In the genomic region with DNA sequence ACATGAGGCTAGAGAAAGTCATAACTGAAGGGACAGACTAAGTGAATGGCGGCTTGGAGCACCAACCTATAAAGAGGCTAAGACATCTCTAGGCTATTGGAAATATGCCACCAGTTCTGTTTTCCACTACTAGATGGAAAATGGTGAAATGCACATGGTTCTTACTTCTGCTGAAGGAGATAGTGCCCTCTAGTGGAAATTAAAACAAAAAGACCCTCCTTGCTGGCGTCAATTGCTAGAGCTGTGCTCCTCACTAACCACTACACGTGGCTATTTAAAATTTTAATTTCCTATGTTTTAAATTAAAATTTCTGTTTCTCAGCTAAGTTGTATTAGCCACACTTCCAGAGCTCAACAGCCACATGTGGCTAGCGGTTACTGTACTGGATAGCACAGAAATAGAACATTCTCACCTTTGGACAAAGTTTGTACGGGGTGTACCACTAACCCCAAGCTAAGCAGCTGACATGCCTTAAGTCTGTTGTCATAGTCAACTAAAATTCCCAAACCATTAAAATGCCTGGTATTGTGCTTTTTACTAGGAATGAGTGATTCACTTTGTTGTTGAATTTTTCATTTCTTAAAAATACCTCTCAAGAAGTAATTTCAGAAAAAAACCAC, we compare ENCODE assay signal across 9 cellular contexts. TPM values are rescaled to one million over a fixed set of nuclear protein-coding genes. Genes with fewer than 3 reads are reported as not detected.
DNase-seq lines count a peak whose midpoint lies in the region; ATAC-seq and TF ChIP-seq lines count a peak whose summit lies in the region.
"Had no signal": no experiment of that assay in that cellular context is flagged by ENCODE, and none has a peak within 500 bp of the region (broad histone marks: within the 10 kb centered on the region; RNA-seq: fewer than 3 reads in every experiment).

No MANE protein-coding gene starts in this region.

- H3K4me3 ChIP-seq in AG10803 (ENCODE audit: low read length) (no peak overlapping the region), GM12865 (ENCODE audit: low read depth, low read length) (no peak overlapping the region), mammary epithelial cell (replicated peaks in 1 of 3; ENCODE audit: insufficient read depth in 1 of 3, low read depth in 2 of 3, low read length in 3 of 3) (no peak overlapping the region), osteoblast (ENCODE audit: insufficient read depth, low read length) (no peak overlapping the region)

- no peak overlapping the region for H3K9ac ChIP-seq in mammary epithelial cell (ENCODE audit: insufficient read depth, low read length)
- H3K9ac ChIP-seq: parathyroid adenoma had no signal

- ATAC-seq in HG03432 (IDR thresholded peaks at IDR 0.05; ENCODE audit: unreplicated experiment) (peak; percentile 69), GM19452 (IDR thresholded peaks at IDR 0.05; ENCODE audit: unreplicated experiment) (no peak)

- H3K9me3 ChIP-seq in mammary epithelial cell (replicated peaks; ENCODE audit: insufficient read depth, low read length) (no peaks in the 10 kb centered on the region), osteoblast (ENCODE audit: low read depth, low read length) (no peaks in the 10 kb centered on the region)

- H4K20me1 ChIP-seq in mammary epithelial cell (ENCODE audit: insufficient read depth, low read length) (no peaks in the 10 kb centered on the region), osteoblast (ENCODE audit: insufficient read depth, low read length) (no peaks in the 10 kb centered on the region)

- H3K79me2 ChIP-seq in mammary epithelial cell (ENCODE audit: insufficient read depth, low read length) (no peaks in the 10 kb centered on the region), osteoblast (ENCODE audit: insufficient read depth, low read length) (no peaks in the 10 kb centered on the region)
- H3K79me2 ChIP-seq: parathyroid adenoma had no signal

- in situ Hi-C loops in mammary epithelial cell (cut with MboI; ENCODE audit: low sequenced_read_pairs in 2 of 2): no loop called here

- H2AFZ ChIP-seq in mammary epithelial cell (ENCODE audit: low read depth, low read length) (no peak overlapping the region), osteoblast (ENCODE audit: low read length) (no peak overlapping the region)
- H2AFZ ChIP-seq: parathyroid adenoma had no signal

- H3K4me2 ChIP-seq in mammary epithelial cell (ENCODE audit: insufficient read depth, low read depth, low read length) (no peak overlapping the region), osteoblast (ENCODE audit: insufficient read depth, low read length) (no peak overlapping the region)

- H3K4me3 Mint-ChIP-seq in T-helper 2 cell treated with Interferon-gamma antibody and Interleukin-4, amounts not matched to agents 5 μg/mL and 100 μg/mL, for 36 hours: no peak overlapping the region

- H3K27ac Mint-ChIP-seq in T-helper 2 cell treated with Interferon-gamma antibody and Interleukin-4, amounts not matched to agents 5 μg/mL and 100 μg/mL, for 36 hours: no peak overlapping the region

- H3K27me3 ChIP-seq in mammary epithelial cell (ENCODE audit: insufficient read depth, low read length) (peaks cover 17% of the 10 kb centered on the region), osteoblast (ENCODE audit: insufficient read depth, low read length) (peaks cover 15% of the 10 kb centered on the region)

- no peaks in the 10 kb centered on the region for H3K4me1 Mint-ChIP-seq in T-helper 2 cell treated with Interferon-gamma antibody and Interleukin-4, amounts not matched to agents 5 μg/mL and 100 μg/mL, for 36 hours (ENCODE audit: low read depth)

- H3K36me3 ChIP-seq in mammary epithelial cell (ENCODE audit: insufficient read depth, low read length) (no peaks in the 10 kb centered on the region), osteoblast (ENCODE audit: insufficient read depth, low read length) (no peaks in the 10 kb centered on the region)

- CTCF ChIA-PET in mammary epithelial cell (lab: Charles Lee; ENCODE audit: low non-redundant PET): interaction anchor here (0.6 to 1.9 kb wide), 4 partner anchors 37 to 662 kb away, joined by 3 to 17 read pairs (median 7); no protein-coding TSS in a partner anchor

- H3K36me3 Mint-ChIP-seq in T-helper 2 cell treated with Interferon-gamma antibody and Interleukin-4, amounts not matched to agents 5 μg/mL and 100 μg/mL, for 36 hours (ENCODE audit: low read depth): no peaks in the 10 kb centered on the region

- intact Hi-C loops in mammary epithelial cell (cut with micrococcal nuclease): loop anchor here (1.0 to 2.0 kb wide), 3 partner anchors 37 to 215 kb away; no protein-coding TSS in a partner anchor

- dilution Hi-C loops in mammary epithelial cell (cut with HindIII; ENCODE audit: low sequenced_read_pairs): no loop called here

- H3K9me3 Mint-ChIP-seq in T-helper 2 cell treated with Interferon-gamma antibody and Interleukin-4, amounts not matched to agents 5 μg/mL and 100 μg/mL, for 36 hours: no peaks in the 10 kb centered on the region

- no peak overlapping the region for H3K27ac ChIP-seq in mammary epithelial cell (ENCODE audit: insufficient read depth, low read depth, low read length)
- H3K27ac ChIP-seq in osteoblast (ENCODE audit: low read depth, low read length): no peak overlapping the region
- H3K27ac ChIP-seq: parathyroid adenoma had no signal

- DNase-seq in AG10803 (ENCODE audit: low read depth) (peak; percentile 48), GM12865 (ENCODE audit: low read depth) (peak; percentile 56), NCI-H69 (lab: John Stamatoyannopoulos, UW) (peak; percentile 67), mammary epithelial cell (peak; percentile 26), osteoblast (ENCODE audit: insufficient read length, low spot score, missing footprints) (no peak)
- DNase-seq in T-helper 2 cell treated with Interferon-gamma antibody and Interleukin-4, amounts not matched to agents 5 μg/mL and 100 μg/mL, for 36 hours (ENCODE audit: low spot score): no peak

- H3K27me3 Mint-ChIP-seq in T-helper 2 cell treated with Interferon-gamma antibody and Interleukin-4, amounts not matched to agents 5 μg/mL and 100 μg/mL, for 36 hours (ENCODE audit: low read depth): peaks cover 45% of the 10 kb centered on the region

- no TSS peak for BruUV-seq in mammary epithelial cell (replicated peaks; lab: Mats Ljungman, UMichigan)

- TF ChIP-seq CTCF in AG10803 (conservative IDR thresholded peaks at IDR 0.05; ENCODE audit: low read length) (peak; percentile 50), GM12865 (IDR thresholded peaks at IDR 0.05; ENCODE audit: insufficient read depth, low read depth, low read length, missing control alignments) (peak; percentile 54), mammary epithelial cell (conservative IDR thresholded peaks at IDR 0.05 in 1 of 2, IDR thresholded peaks at IDR 0.05 in 1 of 2; ENCODE audit: extremely low read depth in 1 of 2, insufficient read depth in 1 of 2, low read depth in 1 of 2, low read length in 2 of 2) (peak; percentile 47 to 59), osteoblast (IDR thresholded peaks at IDR 0.05; ENCODE audit: extremely low read depth, low read depth, low read length) (peak; percentile 60)

- 46% methylated on average over 5 of the region's 5 CpGs for WGBS in mammary epithelial cell (ENCODE audit: low coverage, missing lambda C conversion rate)

- no peaks in the 10 kb centered on the region for H3K4me1 ChIP-seq in mammary epithelial cell (ENCODE audit: insufficient read depth, low read length)
- H3K4me1 ChIP-seq in osteoblast (ENCODE audit: insufficient read depth, low read length): no peaks in the 10 kb centered on the region
- H3K4me1 ChIP-seq: parathyroid adenoma had no signal

RNA-seq across cellular contexts. Expression of a gene that starts 34.1 kb away (rescaled TPM):
- not detected for total RNA-seq in mammary epithelial cell
- not detected for polyA plus RNA-seq in mammary epithelial cell
- polyA minus RNA-seq in mammary epithelial cell: not detected
- not detected in 2 replicates for total RNA-seq in osteoblast

Comparison
In these comparisons a context has a peak if more than half of its experiments do, and no peak if none do; other contexts are left out.
1. DNase-seq: peak in AG10803 (single experiment), GM12865 (single experiment), NCI-H69 (single experiment) and mammary epithelial cell (single experiment); none in osteoblast (single experiment) and T-helper 2 cell treated with Interferon-gamma antibody and Interleukin-4, amounts not matched to agents 5 μg/mL and 100 μg/mL, for 36 hours (single experiment).
2. Peak in every context shown above with its lines, with median percentiles within 50 percentile points of each other: CTCF ChIP-seq.